ENCODE assay signal across 21 cellular contexts in the genomic region with DNA sequence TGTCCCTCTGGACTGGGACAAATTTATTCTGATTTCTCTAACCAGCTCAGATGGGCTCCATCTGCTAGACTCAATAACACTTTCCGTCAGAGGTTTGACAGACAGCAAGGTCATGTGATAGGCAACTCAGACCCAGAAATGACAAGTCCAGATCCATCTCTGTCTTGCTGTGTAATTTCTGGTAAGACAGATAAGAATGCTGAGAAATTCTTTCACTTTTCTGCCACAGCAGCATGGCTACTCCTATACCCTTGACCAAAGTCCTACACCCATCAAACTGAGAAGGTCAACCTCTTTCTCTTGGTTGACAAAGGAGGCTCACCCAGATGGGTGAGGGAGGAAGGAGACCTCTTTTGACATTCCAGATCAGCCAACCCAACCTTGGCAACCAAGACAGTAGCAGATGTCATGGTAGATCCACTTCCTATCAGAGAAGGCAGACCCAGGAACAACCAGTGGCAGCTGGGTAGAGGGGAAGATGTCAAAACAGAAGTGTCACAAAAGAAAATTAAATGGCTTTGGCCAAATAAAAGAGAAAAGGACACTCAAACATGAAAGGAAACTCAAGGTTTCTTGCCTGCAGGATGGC. TPM values are rescaled to one million over a fixed set of nuclear protein-coding genes. Genes with fewer than 3 reads are reported as not detected.
DNase-seq lines count a peak whose midpoint lies in the region; ATAC-seq, FAIRE-seq and TF ChIP-seq lines count a peak whose summit lies in the region.
"Had no signal": no experiment of that assay in that cellular context is flagged by ENCODE, and none has a peak within 500 bp of the region (broad histone marks: within the 10 kb centered on the region; RNA-seq: fewer than 3 reads in every experiment).

No MANE protein-coding gene starts in this region.

- H3K4me2 ChIP-seq in K562 (ENCODE audit: insufficient read depth, low read length), result peak overlapping the region; percentile 57
- H3K4me2 ChIP-seq: A549 had no signal

- no peaks in the 10 kb centered on the region for H3K9me3 ChIP-seq in K562 (replicated peaks; ENCODE audit: control insufficient read depth, insufficient read depth, low read depth, low read length)
- H3K9me3 ChIP-seq in psoas muscle, result no peaks in the 10 kb centered on the region
- H3K9me3 ChIP-seq: A549, HAP-1 had no signal

- POLR2A ChIA-PET in K562 (lab: Yijun Ruan, JAX), result no interaction called here

- H3K9me1 ChIP-seq in K562 (ENCODE audit: control insufficient read depth, insufficient read depth, low read length), result no peaks in the 10 kb centered on the region

- H3K27ac ChIP-seq in K562 (ENCODE audit: extremely low read depth, low read depth, low read length) (no peak overlapping the region), psoas muscle (peak overlapping the region; percentile 0)
- H3K27ac ChIP-seq: A549 had no signal

- BruUV-seq in K562 (replicated peaks; lab: Mats Ljungman, UMichigan), result no TSS peak

- WGBS in K562 (ENCODE audit: insufficient coverage, low coverage, missing lambda C conversion rate), result 0% methylated on average over 1 of the region's 1 CpG
- WGBS in psoas muscle, 3 donors, result 48 to 96% (median 57%) methylated on average over 1 of the region's 1 CpG

- H3K27me3 ChIP-seq in K562 (ENCODE audit: control insufficient read depth in 2 of 2, insufficient read depth in 2 of 2, low read length in 2 of 2), result peaks cover 2 to 14% of the 10 kb centered on the region in 2 experiments; a peak in 3 of 5 replicates
- no peaks in the 10 kb centered on the region for H3K27me3 ChIP-seq in psoas muscle (ENCODE audit: insufficient read depth in 3 of 3, low read length in 2 of 3)

- no peak overlapping the region for H2AFZ ChIP-seq in K562 (ENCODE audit: low read depth, low read length)

- H4K20me1 ChIP-seq in K562 (replicated peaks; ENCODE audit: control insufficient read depth, insufficient read depth, low read length), result no peaks in the 10 kb centered on the region

- in situ Hi-C loops in K562 (cut with MboI), result no loop called here

- no peaks in the 10 kb centered on the region for H3K79me2 ChIP-seq in K562 (ENCODE audit: control insufficient read depth, insufficient read depth, low read length)

- FAIRE-seq in K562 (lab: Jason Lieb, UNC), result peak; percentile 11
- FAIRE-seq: A549, G401.6, GM19239, H54 had no signal

- TF ChIP-seq CTCF in K562 (IDR thresholded peaks at IDR 0.05 in 2 of 3, conservative IDR thresholded peaks at IDR 0.05 in 1 of 3; ENCODE audit: insufficient read depth in 2 of 3, low read depth in 1 of 3, low read length in 3 of 3) (no peak), psoas muscle (IDR thresholded peaks at IDR 0.05) (no peak)

- DNase-seq in K562 (ENCODE audit: extremely low read depth in 1 of 4, low spot score in 3 of 4) (peak; percentile 16 to 47 (median 26)), erythroblast (lab: John Stamatoyannopoulos, UW) (peak; percentile 56 to 67), psoas muscle (no peak), AG08395 (ENCODE audit: low spot score) (no peak), DMS153 (lab: John Stamatoyannopoulos, UW) (no peak)
- DNase-seq in activated CD8-positive, alpha-beta memory T cell treated with anti-CD3 and anti-CD28 coated beads, Interleukin-2, amount 50 U/mL, for 48 hours, result no peak
- DNase-seq: 8988T; ACHN; C1 segment of cervical spinal cord; Calu3; CD4-positive, alpha-beta memory T cell; COR-L47; DND-41; GOT3; HFFc6 had no signal

- intact Hi-C loops in K562 (cut with micrococcal nuclease) (loop anchor here (5.0 kb wide), 1 partner anchor 39 kb away; a partner anchor contains a TSS), psoas muscle (cut with DNase I) (no loop called here)

- H3K4me1 ChIP-seq in K562 (replicated peaks in 1 of 2; ENCODE audit: control insufficient read depth in 2 of 2, insufficient read depth in 2 of 2, low read length in 2 of 2), result peaks cover 0 to 14% of the 10 kb centered on the region in 2 experiments; a peak in 2 of 5 replicates
- H3K4me1 ChIP-seq in psoas muscle, result peaks cover 21% of the 10 kb centered on the region
- H3K4me1 ChIP-seq: A549, HAP-1 had no signal

- TF ChIP-seq EP300 in K562 (IDR thresholded peaks at IDR 0.05; ENCODE audit: low read length), result no peak

- no peak for TF ChIP-seq POLR2A in K562 (conservative IDR thresholded peaks at IDR 0.05)
- TF ChIP-seq POLR2A in erythroblast (IDR thresholded peaks at IDR 0.05; ENCODE audit: low read length), result no peak

- peak; percentile 55 for ATAC-seq in K562
- no peak for ATAC-seq in psoas muscle
- ATAC-seq: A549 had no signal

- H3K36me3 ChIP-seq in K562 (ENCODE audit: control insufficient read depth, insufficient read depth, low read length) (no peaks in the 10 kb centered on the region), psoas muscle (ENCODE audit: insufficient read depth in 1 of 2, low read depth in 1 of 2) (peaks cover 10 to 66% of the 10 kb centered on the region in 2 donors)
- H3K36me3 ChIP-seq: HAP-1 had no signal

- H3K4me3 ChIP-seq in K562 (no peak overlapping the region), psoas muscle (no peak overlapping the region)
- H3K4me3 ChIP-seq: A549, HAP-1 had no signal

- CTCF ChIA-PET in K562 (lab: Yijun Ruan, JAX; ENCODE audit: low intra/inter-chr PET ratio), result no interaction called here

- no peak for TF ChIP-seq RAD21 in K562 (CRISPR knock-in tag; conservative IDR thresholded peaks at IDR 0.05 in 1 of 2, IDR thresholded peaks at IDR 0.05 in 1 of 2)

- no peak overlapping the region for H3K9ac ChIP-seq in K562 (ENCODE audit: insufficient read depth in 1 of 2, low read depth in 2 of 2, low read length in 2 of 2)

TF ChIP-seq in K562, 482 proteins besides CTCF, POLR2A, EP300 and RAD21 (continues in another document):
- no peak for TF ChIP-seq RBM14 (IDR thresholded peaks at IDR 0.05; ENCODE audit: borderline replicate concordance, insufficient read depth, low read depth, low read length)
- TF ChIP-seq CXXC5 (CRISPR knock-in tag; IDR thresholded peaks at IDR 0.05), result no peak
- no peak for TF ChIP-seq NFXL1 (CRISPR knock-in tag; IDR thresholded peaks at IDR 0.05)

RNA-seq across cellular contexts. Expression of a gene that starts 36.9 kb away (rescaled TPM):
- 108 and 130 TPM in 2 replicates for total RNA-seq in K562 (2011; cell fraction: chromatin; rRNA removed; ENCODE audit: low replicate concordance)
- total RNA-seq in K562 (2011; cell fraction: nucleolus; rRNA removed), result 98.2 and 105 TPM in 2 replicates
- total RNA-seq in K562 (2011; cell fraction: nucleoplasm; rRNA removed), result 109 and 139 TPM in 2 replicates
- total RNA-seq in K562 (2014; rRNA removed) (45.3 and 59.7 TPM in 2 replicates), K562 (2014; rRNA removed; fragmentation: Illumina TruSeq; extraction: Trizol) (48.8 and 54.3 TPM in 2 replicates), K562 (2015; rRNA removed; fragmentation: Illumina TruSeq; extraction: Trizol) (57.4 and 63.8 TPM in 2 replicates), K562 (2021) (83.8 and 93.8 TPM in 2 replicates), psoas muscle (10 to 100 TPM in 2 of 4 donors, 1 to 10 TPM in 2; 9.0 to 16.7 (median 10.9) TPM)
- polyA plus RNA-seq in K562 (2011; rRNA removed) (85.7 and 137 TPM in 2 replicates), K562 (2014; fragmentation: Illumina TruSeq; extraction: Trizol) (83.1 and 94.2 TPM in 2 replicates), K562 (2014; fragmentation: Nextera tagmentation; extraction: Ambion mirVana) (10 to 100 TPM; 32.6 to 38.2 TPM), K562 (2014; rRNA removed) (62.8 and 64.8 TPM in 2 replicates), psoas muscle (10 to 100 TPM; 11.7 to 14.9 (median 11.9) TPM)
- polyA plus RNA-seq in K562 (2011; cell fraction: cytosol; rRNA removed), result 83.7 and 86.2 TPM in 2 replicates
- 173 and 183 TPM in 2 replicates for polyA plus RNA-seq in K562 (2011; cell fraction: nucleus; rRNA removed)
- 59.1 and 104 TPM in 2 replicates for polyA plus RNA-seq in K562 (2012)
- polyA minus RNA-seq in K562 (2011; rRNA and poly(A)+ RNA removed), result 66.6 and 90.9 TPM in 2 replicates
- polyA minus RNA-seq in K562 (2011; cell fraction: cytosol; rRNA and poly(A)+ RNA removed), result 62.9 and 70.8 TPM in 2 replicates
- polyA minus RNA-seq in K562 (2011; cell fraction: nucleus; rRNA and poly(A)+ RNA removed), result 80.4 and 108 TPM in 2 replicates

RNA-seq across cellular contexts. Expression of a gene that starts 37.5 kb away (rescaled TPM):
- total RNA-seq in K562 (2011; cell fraction: chromatin; rRNA removed; ENCODE audit: low replicate concordance), result 0.18 and 0.19 TPM in 2 replicates
- total RNA-seq in K562 (2011; cell fraction: nucleolus; rRNA removed), result 0.17 TPM in 1 of 2 replicates, not detected in the other
- 0.38 TPM in 1 of 2 replicates, not detected in the other for total RNA-seq in K562 (2011; cell fraction: nucleoplasm; rRNA removed)
- total RNA-seq in K562 (2014; rRNA removed) (0.12 TPM in 1 of 2 replicates, not detected in the other), K562 (2014; rRNA removed; fragmentation: Illumina TruSeq; extraction: Trizol) (0.07 and 0.41 TPM in 2 replicates), K562 (2015; rRNA removed; fragmentation: Illumina TruSeq; extraction: Trizol) (0.04 TPM in 1 of 2 replicates, not detected in the other), K562 (2021) (0.04 TPM in 1 of 2 replicates, not detected in the other), psoas muscle (100 to 1,000 TPM in 1 of 4 donors, 10 to 100 TPM in 3; 11.6 to 108 (median 25.1) TPM)
- polyA plus RNA-seq in K562 (2011; rRNA removed) (0.14 TPM in 1 of 2 replicates, not detected in the other), K562 (2014; fragmentation: Illumina TruSeq; extraction: Trizol) (0.06 and 0.10 TPM in 2 replicates), K562 (2014; fragmentation: Nextera tagmentation; extraction: Ambion mirVana) (under 1 TPM; 0.04 TPM), K562 (2014; rRNA removed) (0.17 TPM in 1 of 2 replicates, not detected in the other), psoas muscle (100 to 1,000 TPM in 1 of 3 donors, 10 to 100 TPM in 2; 69.7 to 125 (median 78.3) TPM)
- 0.07 TPM in 1 of 2 replicates, not detected in the other for polyA plus RNA-seq in K562 (2011; cell fraction: cytosol; rRNA removed)
- 0.09 TPM in 1 of 2 replicates, not detected in the other for polyA plus RNA-seq in K562 (2011; cell fraction: nucleus; rRNA removed)
- 0.17 and 0.20 TPM in 2 replicates for polyA plus RNA-seq in K562 (2012)
- polyA minus RNA-seq in K562 (2011; rRNA and poly(A)+ RNA removed), result not detected in 2 replicates
- polyA minus RNA-seq in K562 (2011; cell fraction: cytosol; rRNA and poly(A)+ RNA removed), result not detected in 2 replicates
- polyA minus RNA-seq in K562 (2011; cell fraction: nucleus; rRNA and poly(A)+ RNA removed), result not detected in 2 replicates
- total RNA-seq: Calu3; CD4-positive, alpha-beta memory T cell; HFFc6 had no signal
- polyA plus RNA-seq: A549; BJ; CD4-positive, alpha-beta memory T cell had no signal

Comparison
In these comparisons a context has a peak if more than half of its experiments do, and no peak if none do; other contexts are left out.
1. DNase-seq: peak in K562 (4 of 4) and erythroblast (2 of 2); none in psoas muscle (0 of 2), activated CD8-positive, alpha-beta memory T cell treated with anti-CD3 and anti-CD28 coated beads, Interleukin-2, amount 50 U/mL, for 48 hours (single experiment), AG08395 (single experiment) and DMS153 (single experiment).
2. RNA of a gene that starts 37.5 kb away (total RNA-seq): 11.6 to 108 TPM in psoas muscle; 0.04 to 0.41 TPM in K562; every median in the first group is over 4 times any median in the second.